Comparison of ENCODE assay signal across 8 cellular contexts in the genomic region with DNA sequence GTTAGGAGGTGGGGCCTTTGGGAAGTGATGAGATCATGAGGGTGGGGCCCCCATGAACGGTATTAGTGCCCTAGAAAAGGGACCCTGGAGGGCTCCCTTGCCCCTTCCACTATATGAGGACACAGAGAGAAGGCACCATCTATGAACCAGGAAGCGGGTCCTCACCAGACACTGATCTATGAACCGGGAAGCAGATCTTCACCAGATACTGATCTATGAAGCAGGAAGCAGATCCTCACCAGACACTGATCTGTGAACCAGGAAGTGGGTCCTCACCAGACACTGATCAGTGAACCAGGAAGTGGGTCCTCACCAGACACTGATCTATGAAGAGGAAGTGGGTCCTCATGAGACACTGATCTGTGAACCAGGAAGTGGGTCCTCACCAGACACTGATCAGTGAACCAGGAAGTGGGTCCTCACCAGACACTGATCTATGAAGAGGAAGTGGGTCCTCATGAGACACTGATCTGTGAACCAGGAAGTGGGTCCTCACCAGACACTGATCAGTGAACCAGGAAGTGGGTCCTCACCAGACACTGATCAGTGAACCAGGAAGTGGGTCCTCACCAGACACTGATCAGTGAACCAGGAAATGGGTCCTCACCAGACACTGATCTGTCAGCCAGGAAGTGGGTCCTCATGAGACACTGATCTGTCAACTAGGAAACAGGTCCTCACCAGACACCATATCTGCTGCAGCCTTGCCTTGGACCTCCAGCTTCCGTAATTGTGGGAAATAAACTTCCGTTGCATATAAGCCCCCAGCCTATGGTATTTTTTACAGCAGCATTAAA.
A peak's percentile ranks its signal among the peaks of the same experiment; 100 is the strongest.
DNase-seq lines count a peak whose midpoint lies in the region; ATAC-seq lines count a peak whose summit lies in the region.
"Not testable (repeated sequence)": the region's sequence is repeated elsewhere in the genome, so short reads cannot be mapped to it uniquely, and the experiment has no call there.

No MANE protein-coding gene starts in this region.

- POLR2A ChIA-PET in CD8-positive, alpha-beta memory T cell (lab: Charles Lee); activated CD4-positive, alpha-beta T cell treated with anti-CD3 and anti-CD28 coated beads, Interleukin-2, amount 10 ng/mL, durations not matched to agents 7 days and 5 days (lab: Charles Lee): not testable (repeated sequence)

- peak overlapping the region; percentile 82 to 97 (median 90) for H3K27ac Mint-ChIP-seq in CD8-positive, alpha-beta memory T cell
- peak overlapping the region; percentile 89 for H3K27ac Mint-ChIP-seq in activated CD4-positive, alpha-beta T cell treated with anti-CD3 and anti-CD28 coated beads, Interleukin-2, amount 10 ng/mL, durations not matched to agents 7 days and 5 days
- H3K27ac Mint-ChIP-seq in central memory CD8-positive, alpha-beta T cell (ENCODE audit: low read depth), result peak overlapping the region; percentile 96
- peak overlapping the region; percentile 90 for H3K27ac Mint-ChIP-seq in memory B cell
- peak overlapping the region; percentile 90 to 91 for H3K27ac Mint-ChIP-seq in stimulated activated naive CD8-positive, alpha-beta T cell treated with anti-CD3 and anti-CD28 coated beads, Interleukin-15, amount 100 ng/mL, for 72 hours

- H3K27me3 ChIP-seq in CD8-positive, alpha-beta memory T cell (ENCODE audit: insufficient read depth, low read length, poor library complexity, severe bottlenecking); Karpas-422 (ENCODE audit: low read length): not testable (repeated sequence)

- H3K9ac ChIP-seq in Karpas-422 (ENCODE audit: low read length), result not testable (repeated sequence)

- H3K4me1 ChIP-seq in CD8-positive, alpha-beta memory T cell (ENCODE audit: insufficient read depth, low read length), result peaks cover 16% of the 10 kb centered on the region
- peaks cover 55% of the 10 kb centered on the region for H3K4me1 ChIP-seq in Karpas-422 (ENCODE audit: low read length)

- peaks cover 14 to 19% (median 17%) of the 10 kb centered on the region in 3 donors for H3K4me1 Mint-ChIP-seq in CD8-positive, alpha-beta memory T cell
- H3K4me1 Mint-ChIP-seq in activated CD4-positive, alpha-beta T cell treated with anti-CD3 and anti-CD28 coated beads, Interleukin-2, amount 10 ng/mL, durations not matched to agents 7 days and 5 days, result peaks cover 14% of the 10 kb centered on the region
- not testable (repeated sequence) for H3K4me1 Mint-ChIP-seq in central memory CD8-positive, alpha-beta T cell
- peaks cover 23% of the 10 kb centered on the region for H3K4me1 Mint-ChIP-seq in memory B cell
- peaks cover 26% of the 10 kb centered on the region for H3K4me1 Mint-ChIP-seq in stimulated activated naive CD8-positive, alpha-beta T cell treated with anti-CD3 and anti-CD28 coated beads, Interleukin-15, amount 100 ng/mL, for 72 hours

- peak in 3 of 5 donors; percentile 20 to 64 (median 61) for DNase-seq in CD8-positive, alpha-beta memory T cell
- DNase-seq in Karpas-422 (peak; percentile 81), OCI-M1 (lab: John Stamatoyannopoulos, UW) (peak; percentile 17), memory B cell (ENCODE audit: low spot score in 2 of 2) (peak in 1 of 2 donors; percentile 7)
- DNase-seq in activated CD4-positive, alpha-beta T cell treated with anti-CD3 and anti-CD28 coated beads, Interleukin-2, amount 10 ng/mL, durations not matched to agents 7 days and 5 days, result peak; percentile 16
- peak; percentile 45 for DNase-seq in activated effector memory CD4-positive, alpha-beta T cell treated with anti-CD3 and anti-CD28 coated beads, Interleukin-2, amount 50 U/mL, for 16 hours
- DNase-seq in central memory CD8-positive, alpha-beta T cell (ENCODE audit: low spot score in 2 of 2), result peak in 1 of 2 donors; percentile 18
- peak in 1 of 2 donors; percentile 19 for DNase-seq in stimulated activated naive CD8-positive, alpha-beta T cell treated with anti-CD3 and anti-CD28 coated beads, Interleukin-15, amount 100 ng/mL, for 72 hours

- not testable (repeated sequence) for H3K36me3 ChIP-seq in CD8-positive, alpha-beta memory T cell (ENCODE audit: insufficient read depth, low read length); Karpas-422 (ENCODE audit: insufficient read depth, low read length)

- H3K9me3 ChIP-seq in CD8-positive, alpha-beta memory T cell (ENCODE audit: low read length); Karpas-422 (ENCODE audit: low read length): not testable (repeated sequence)

- not testable (repeated sequence) for H2AFZ ChIP-seq in Karpas-422 (ENCODE audit: low read length)

- CTCF ChIA-PET in CD8-positive, alpha-beta memory T cell (lab: Charles Lee); activated CD4-positive, alpha-beta T cell treated with anti-CD3 and anti-CD28 coated beads, Interleukin-2, amount 10 ng/mL, durations not matched to agents 7 days and 5 days (lab: Charles Lee): not testable (repeated sequence)

- H3K9me2 ChIP-seq in Karpas-422 (replicated peaks; ENCODE audit: insufficient read depth, low read length), result not testable (repeated sequence)

- H3K27ac ChIP-seq in CD8-positive, alpha-beta memory T cell (ENCODE audit: low read depth, low read length), result peak overlapping the region; percentile 38
- peak overlapping the region; percentile 94 for H3K27ac ChIP-seq in Karpas-422 (ENCODE audit: low read length)

- H3K36me3 Mint-ChIP-seq in CD8-positive, alpha-beta memory T cell, result peaks cover 3 to 48% (median 6%) of the 10 kb centered on the region in 3 donors
- H3K36me3 Mint-ChIP-seq in activated CD4-positive, alpha-beta T cell treated with anti-CD3 and anti-CD28 coated beads, Interleukin-2, amount 10 ng/mL, durations not matched to agents 7 days and 5 days (ENCODE audit: low read depth), result peaks cover 30% of the 10 kb centered on the region
- not testable (repeated sequence) for H3K36me3 Mint-ChIP-seq in central memory CD8-positive, alpha-beta T cell (ENCODE audit: insufficient read depth)
- peaks cover 32% of the 10 kb centered on the region for H3K36me3 Mint-ChIP-seq in memory B cell

- not testable (repeated sequence) for H4K20me1 ChIP-seq in Karpas-422 (ENCODE audit: insufficient read depth, low read depth, low read length)

- peaks cover 14 to 38% (median 26%) of the 10 kb centered on the region in 5 donors for H3K9me3 Mint-ChIP-seq in CD8-positive, alpha-beta memory T cell
- H3K9me3 Mint-ChIP-seq in activated CD4-positive, alpha-beta T cell treated with anti-CD3 and anti-CD28 coated beads, Interleukin-2, amount 10 ng/mL, durations not matched to agents 7 days and 5 days, result peaks cover 36% of the 10 kb centered on the region
- H3K9me3 Mint-ChIP-seq in central memory CD8-positive, alpha-beta T cell, result peaks cover 13% of the 10 kb centered on the region
- peaks cover 15% of the 10 kb centered on the region for H3K9me3 Mint-ChIP-seq in memory B cell
- H3K9me3 Mint-ChIP-seq in stimulated activated naive CD8-positive, alpha-beta T cell treated with anti-CD3 and anti-CD28 coated beads, Interleukin-15, amount 100 ng/mL, for 72 hours, result peaks cover 20 to 32% of the 10 kb centered on the region in 2 donors

- H3K4me3 ChIP-seq in CD8-positive, alpha-beta memory T cell (ENCODE audit: low read length); Karpas-422 (ENCODE audit: low read length): not testable (repeated sequence)

- peak overlapping the region; percentile 0 for H3K4me2 ChIP-seq in Karpas-422 (ENCODE audit: low read depth, low read length, poor library complexity, severe bottlenecking)

- not testable (repeated sequence) for H3K27me3 Mint-ChIP-seq in CD8-positive, alpha-beta memory T cell; activated CD4-positive, alpha-beta T cell treated with anti-CD3 and anti-CD28 coated beads, Interleukin-2, amount 10 ng/mL, durations not matched to agents 7 days and 5 days; central memory CD8-positive, alpha-beta T cell; memory B cell; stimulated activated naive CD8-positive, alpha-beta T cell treated with anti-CD3 and anti-CD28 coated beads, Interleukin-15, amount 100 ng/mL, for 72 hours

- peaks cover 16% of the 10 kb centered on the region for H3K79me2 ChIP-seq in Karpas-422 (ENCODE audit: low read length)

- H3K4me3 Mint-ChIP-seq in CD8-positive, alpha-beta memory T cell, result peak overlapping the region in 1 of 7 donors; percentile 24
- H3K4me3 Mint-ChIP-seq in activated CD4-positive, alpha-beta T cell treated with anti-CD3 and anti-CD28 coated beads, Interleukin-2, amount 10 ng/mL, durations not matched to agents 7 days and 5 days; central memory CD8-positive, alpha-beta T cell; memory B cell: not testable (repeated sequence)
- H3K4me3 Mint-ChIP-seq in stimulated activated naive CD8-positive, alpha-beta T cell treated with anti-CD3 and anti-CD28 coated beads, Interleukin-15, amount 100 ng/mL, for 72 hours, result peak overlapping the region in 1 of 2 donors; percentile 48

- peak; percentile 52 for ATAC-seq in central memory CD8-positive, alpha-beta T cell (replicated peaks; ENCODE audit: extremely low read depth, poor library complexity, severe bottlenecking)
- peak; percentile 62 for ATAC-seq in memory B cell (ENCODE audit: low read depth)
- ATAC-seq in stimulated activated naive CD8-positive, alpha-beta T cell treated with anti-CD3 and anti-CD28 coated beads, Interleukin-15, amount 100 ng/mL, for 72 hours, result not testable (repeated sequence)
